ENCODE assay signal across 8 cellular contexts in genomic region chr11:64318694-64319420, GRCh38. TPM values are rescaled to one million over a fixed set of nuclear protein-coding genes. Genes with fewer than 3 reads are reported as not detected.
DNase-seq lines count a peak whose midpoint lies in the region; ATAC-seq and TF ChIP-seq lines count a peak whose summit lies in the region.

No MANE protein-coding gene starts in this region.

- peaks cover 0 to 16% of the 10 kb centered on the region in 2 donors for H3K36me3 Mint-ChIP-seq in naive B cell

- H3K4me1 ChIP-seq in KMS-11 (ENCODE audit: low read depth, poor library complexity, severe bottlenecking), result peaks cover 33% of the 10 kb centered on the region

- H3K27me3 ChIP-seq in KMS-11 (ENCODE audit: insufficient read depth, low read depth), result no peaks in the 10 kb centered on the region

- H3K27ac Mint-ChIP-seq in naive B cell, result peak overlapping the region; percentile 97 to 100 (median 99)

- peak overlapping the region; percentile 84 for H3K9ac ChIP-seq in KMS-11

- no peak for ATAC-seq in naive B cell (ENCODE audit: low read depth in 2 of 2)
- no peak for ATAC-seq in HG03280 (IDR thresholded peaks at IDR 0.05; ENCODE audit: unreplicated experiment)

- H2AFZ ChIP-seq in KMS-11 (ENCODE audit: low read depth), result peak overlapping the region; percentile 67; the same call in 1 of the 2 replicates

- H3K79me2 ChIP-seq in KMS-11 (ENCODE audit: insufficient read depth, low read depth), result peaks cover 10% of the 10 kb centered on the region; the same call in 1 of the 2 replicates

- H3K9me3 Mint-ChIP-seq in naive B cell, result no peaks in the 10 kb centered on the region

- H3K36me3 ChIP-seq in KMS-11 (ENCODE audit: insufficient read depth), result no peaks in the 10 kb centered on the region

- peak overlapping the region; percentile 91 for H3K4me2 ChIP-seq in KMS-11

- H4K20me1 ChIP-seq in KMS-11 (ENCODE audit: insufficient read depth), result no peaks in the 10 kb centered on the region

- H3K4me1 Mint-ChIP-seq in naive B cell, result peaks cover 33 to 55% (median 48%) of the 10 kb centered on the region in 3 donors

- no peak for DNase-seq in AG09309 (ENCODE audit: low read depth)
- no peak for DNase-seq in naive B cell
- no peak for DNase-seq in NCI-H1436 (lab: John Stamatoyannopoulos, UW)
- DNase-seq in DMS53 treated with DMSO at 0.1 percent for 48 hours (lab: John Stamatoyannopoulos, UW; ENCODE audit: unreplicated experiment), result no peak
- DNase-seq in NOMO-1 (lab: John Stamatoyannopoulos, UW; ENCODE audit: unreplicated experiment in 2 of 2), result no peak

- H3K27me3 Mint-ChIP-seq in naive B cell, result no peaks in the 10 kb centered on the region

- TF ChIP-seq CTCF in AG09309 (IDR thresholded peaks at IDR 0.05; ENCODE audit: control insufficient read depth, insufficient read depth, low read depth, low read length, missing control alignments) (no peak), KMS-11 (conservative IDR thresholded peaks at IDR 0.05; ENCODE audit: low read depth, low read length) (no peak)

- H3K27ac ChIP-seq in KMS-11 (peak overlapping the region; percentile 88), cingulate gyrus (ENCODE audit: low read depth, low read length) (peak overlapping the region; percentile 100)

- peak overlapping the region; percentile 82 to 99 (median 95) for H3K4me3 Mint-ChIP-seq in naive B cell

- H3K4me3 ChIP-seq in AG09309 (ENCODE audit: control insufficient read depth, low read depth, low read length) (peak overlapping the region; percentile 62), KMS-11 (IDR thresholded peaks at IDR 0.05; ENCODE audit: insufficient read depth, low read depth, low read length) (no peak overlapping the region)

RNA-seq across cellular contexts. Expression of gene PRDX5, which starts 0.9 kb away (rescaled TPM):
- 100 to 1,000 TPM; 229 to 385 (median 248) TPM for polyA plus RNA-seq in naive B cell (ENCODE audit: low read depth in 6 of 6)

RNA-seq across cellular contexts. Expression of gene TRMT112, which starts 1.5 kb away (rescaled TPM):
- 100 to 1,000 TPM; 445 to 606 (median 521) TPM for polyA plus RNA-seq in naive B cell (ENCODE audit: low read depth in 6 of 6)

RNA-seq across cellular contexts. Expression of gene ESRRA, which starts 13.5 kb away (rescaled TPM):
- polyA plus RNA-seq in naive B cell (ENCODE audit: low read depth in 6 of 6), result 1 to 10 TPM; 3.4 to 8.5 (median 6.5) TPM

RNA-seq across cellular contexts. Expression of gene CATSPERZ, which starts 18.7 kb away (rescaled TPM):
- polyA plus RNA-seq in naive B cell (ENCODE audit: low read depth in 6 of 6), result not detected

RNA-seq across cellular contexts. Expression of gene CCDC88B, which starts 21.1 kb away (rescaled TPM):
- polyA plus RNA-seq in naive B cell (ENCODE audit: low read depth in 6 of 6), result 10 to 100 TPM in 5 of 6 donors, 1 to 10 TPM in 1; 9.3 to 73.0 (median 19.4) TPM
